ENCODE assay signal across 9 cellular contexts in the genomic region with DNA sequence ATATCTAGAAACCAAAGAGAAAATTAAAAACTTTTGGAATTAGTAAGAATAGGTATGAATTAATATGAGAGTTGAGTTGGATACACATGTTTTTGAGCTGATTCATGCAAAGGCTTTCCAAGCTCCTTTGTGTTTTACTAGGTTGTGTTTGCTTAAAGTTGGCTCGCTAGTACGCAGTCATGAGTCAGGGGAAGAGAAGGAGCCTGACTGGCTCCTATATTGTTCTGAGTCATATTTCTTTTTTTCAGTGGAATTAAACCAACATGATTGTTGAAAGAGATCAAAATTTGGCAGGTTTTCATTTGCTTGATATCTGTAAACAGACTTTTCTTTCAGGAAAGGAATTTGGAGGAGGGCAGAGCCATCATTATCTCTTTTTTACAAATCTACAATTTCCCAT.
DNase-seq lines count a peak whose midpoint lies in the region; ATAC-seq and TF ChIP-seq lines count a peak whose summit lies in the region.
"Had no signal": no experiment of that assay in that cellular context is flagged by ENCODE, and none has a peak within 500 bp of the region (broad histone marks: within the 10 kb centered on the region; RNA-seq: fewer than 3 reads in every experiment).

No MANE protein-coding gene starts in this region.

- H3K27me3 ChIP-seq in GM23248 (replicated peaks; ENCODE audit: insufficient read depth), result no peaks in the 10 kb centered on the region

- peak overlapping the region; percentile 74 for H3K4me2 ChIP-seq in GM23248 (ENCODE audit: unreplicated experiment)

- no peaks in the 10 kb centered on the region for H4K20me1 ChIP-seq in GM23248 (ENCODE audit: insufficient read depth)

- in situ Hi-C loops in GM23248 (cut with MboI), result no loop called here

- H3K9ac ChIP-seq in GM23248, result no peak overlapping the region

- H3K4me3 ChIP-seq in GM23248 (peak overlapping the region; percentile 54), fibroblast of villous mesenchyme (ENCODE audit: low read depth, low read length) (no peak overlapping the region), retinal pigment epithelial cell (ENCODE audit: low read length) (peak overlapping the region; percentile 11)

- TF ChIP-seq CTCF in fibroblast of villous mesenchyme (IDR thresholded peaks at IDR 0.05; ENCODE audit: insufficient read depth, low read depth, low read length) (no peak), retinal pigment epithelial cell (conservative IDR thresholded peaks at IDR 0.05; ENCODE audit: low read depth, low read length) (no peak)

- ATAC-seq in HG02610 (IDR thresholded peaks at IDR 0.05; ENCODE audit: unreplicated experiment), result no peak
- no peak for ATAC-seq in HG03342 (IDR thresholded peaks at IDR 0.05; ENCODE audit: unreplicated experiment)
- ATAC-seq in GM19455 (IDR thresholded peaks at IDR 0.05; ENCODE audit: unreplicated experiment), result no peak
- ATAC-seq: activated CD4-positive, CD25-positive, alpha-beta regulatory T cell treated with anti-CD3 and anti-CD28 coated beads, Interleukin-2, amount 50 U/mL, for 24 hours had no signal

- H3K9me2 ChIP-seq in GM23248 (ENCODE audit: insufficient read depth), result no peaks in the 10 kb centered on the region

- DNase-seq in GM23248 (peak; percentile 96), SW 1271 (lab: John Stamatoyannopoulos, UW) (peak; percentile 53 to 86), fibroblast of villous mesenchyme (ENCODE audit: low read depth) (peak; percentile 81), retinal pigment epithelial cell (ENCODE audit: low read depth) (peak; percentile 93)
- DNase-seq in effector CD4-positive, alpha-beta T cell, result no peak

- H3K4me1 ChIP-seq in GM23248 (ENCODE audit: insufficient read depth), result peaks cover 33% of the 10 kb centered on the region

- WGBS in GM23248 (ENCODE audit: low coverage in 1 of 2, low lambda C conversion rate in 2 of 2, missing lambda C conversion rate in 2 of 2), 2 experiments, result 0 to 2% methylated on average over 2 of the region's 2 CpGs

- H3K79me2 ChIP-seq in GM23248 (ENCODE audit: insufficient read depth), result peaks cover 46% of the 10 kb centered on the region

- H3K36me3 ChIP-seq in GM23248 (ENCODE audit: low read depth), result no peaks in the 10 kb centered on the region

- H3K9me3 ChIP-seq in GM23248 (ENCODE audit: low read depth), result no peaks in the 10 kb centered on the region

- H3K27ac ChIP-seq in GM23248, result peak overlapping the region; percentile 53

- no peak overlapping the region for H2AFZ ChIP-seq in GM23248

- H3F3A ChIP-seq in GM23248 (ENCODE audit: insufficient read depth), result peaks cover 12% of the 10 kb centered on the region
